Comparison of ENCODE assay signal across 9 cellular contexts in the genomic region with DNA sequence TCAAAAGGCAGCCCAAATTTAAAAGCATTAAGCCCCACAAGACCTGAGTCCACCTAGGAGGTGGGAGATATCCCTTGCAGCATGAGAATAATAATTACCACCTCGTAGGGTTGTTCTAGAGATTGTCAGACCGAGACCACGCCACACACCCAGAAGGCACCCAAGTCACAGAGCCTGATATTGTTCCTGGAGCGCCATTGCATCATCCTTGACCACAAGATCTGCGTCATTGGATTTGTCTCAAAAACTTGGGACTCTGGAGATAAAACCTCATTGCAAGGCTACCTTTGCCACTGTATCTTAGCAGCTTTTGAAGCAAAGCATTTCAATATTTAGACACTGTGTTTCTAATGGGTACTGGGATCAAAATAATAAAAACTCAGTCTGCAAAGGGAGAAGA. TPM values are rescaled to one million over a fixed set of nuclear protein-coding genes. Genes with fewer than 3 reads are reported as not detected.
DNase-seq lines count a peak whose midpoint lies in the region; ATAC-seq and TF ChIP-seq lines count a peak whose summit lies in the region.
"Had no signal": no experiment of that assay in that cellular context is flagged by ENCODE, and none has a peak within 500 bp of the region (broad histone marks: within the 10 kb centered on the region; RNA-seq: fewer than 3 reads in every experiment).

No MANE protein-coding gene starts in this region.

- DNase-seq in T-helper 2 cell treated with Interferon-gamma antibody and Interleukin-4, amounts not matched to agents 5 μg/mL and 100 μg/mL, for 36 hours (ENCODE audit: low spot score), result no peak
- DNase-seq in T-helper 2 cell, result no peak
- DNase-seq in OCI-M1 (lab: John Stamatoyannopoulos, UW), result peak; percentile 76
- peak; percentile 19 for DNase-seq in colonic mucosa
- DNase-seq in stimulated activated effector memory CD8-positive, alpha-beta T cell treated with anti-CD3 and anti-CD28 coated beads, Interleukin-12 subunit alpha, Interleukin-12 subunit beta, amount 100 ng/mL, for 72 hours (ENCODE audit: low spot score in 2 of 2), result no peak
- DNase-seq in tibial nerve (ENCODE audit: low spot score in 2 of 2), result no peak
- no peak for DNase-seq in NCI-H2227 treated with DMSO at 0.1 percent for 48 hours (lab: John Stamatoyannopoulos, UW)
- DNase-seq in HK-2 (ENCODE audit: unreplicated experiment), result no peak

- H3K4me1 ChIP-seq in colonic mucosa, result peaks cover 10% of the 10 kb centered on the region
- H3K4me1 ChIP-seq in tibial nerve, result peaks cover 0 to 11% (median 4%) of the 10 kb centered on the region in 4 donors

- TF ChIP-seq CTCF in colonic mucosa (IDR thresholded peaks at IDR 0.05) (no peak), tibial nerve (IDR thresholded peaks at IDR 0.05) (no peak)

- H3K27me3 Mint-ChIP-seq in T-helper 2 cell treated with Interferon-gamma antibody and Interleukin-4, amounts not matched to agents 5 μg/mL and 100 μg/mL, for 36 hours (ENCODE audit: low read depth), result no peaks in the 10 kb centered on the region

- H3K9me3 ChIP-seq in colonic mucosa, result no peaks in the 10 kb centered on the region
- no peaks in the 10 kb centered on the region for H3K9me3 ChIP-seq in tibial nerve

- peaks cover 33% of the 10 kb centered on the region for H3K4me1 Mint-ChIP-seq in T-helper 2 cell treated with Interferon-gamma antibody and Interleukin-4, amounts not matched to agents 5 μg/mL and 100 μg/mL, for 36 hours (ENCODE audit: low read depth)
- peaks cover 55% of the 10 kb centered on the region for H3K4me1 Mint-ChIP-seq in stimulated activated effector memory CD8-positive, alpha-beta T cell treated with anti-CD3 and anti-CD28 coated beads, Interleukin-12 subunit alpha, Interleukin-12 subunit beta, amount 100 ng/mL, for 72 hours

- TF ChIP-seq EP300 in tibial nerve (IDR thresholded peaks at IDR 0.05), result no peak

- H3K4me3 Mint-ChIP-seq in T-helper 2 cell treated with Interferon-gamma antibody and Interleukin-4, amounts not matched to agents 5 μg/mL and 100 μg/mL, for 36 hours, result peak overlapping the region; percentile 82
- H3K4me3 Mint-ChIP-seq in stimulated activated effector memory CD8-positive, alpha-beta T cell treated with anti-CD3 and anti-CD28 coated beads, Interleukin-12 subunit alpha, Interleukin-12 subunit beta, amount 100 ng/mL, for 72 hours, result peak overlapping the region; percentile 75

- TF ChIP-seq POLR2A in tibial nerve (IDR thresholded peaks at IDR 0.05), result no peak

- no peaks in the 10 kb centered on the region for H3K36me3 Mint-ChIP-seq in T-helper 2 cell treated with Interferon-gamma antibody and Interleukin-4, amounts not matched to agents 5 μg/mL and 100 μg/mL, for 36 hours (ENCODE audit: low read depth)
- H3K36me3 Mint-ChIP-seq in stimulated activated effector memory CD8-positive, alpha-beta T cell treated with anti-CD3 and anti-CD28 coated beads, Interleukin-12 subunit alpha, Interleukin-12 subunit beta, amount 100 ng/mL, for 72 hours, result no peaks in the 10 kb centered on the region

- H3K9me3 Mint-ChIP-seq in T-helper 2 cell treated with Interferon-gamma antibody and Interleukin-4, amounts not matched to agents 5 μg/mL and 100 μg/mL, for 36 hours, result no peaks in the 10 kb centered on the region
- H3K9me3 Mint-ChIP-seq in stimulated activated effector memory CD8-positive, alpha-beta T cell treated with anti-CD3 and anti-CD28 coated beads, Interleukin-12 subunit alpha, Interleukin-12 subunit beta, amount 100 ng/mL, for 72 hours, result peaks cover 3% of the 10 kb centered on the region

- 83 to 87% methylated on average over 5 of the region's 5 CpGs for WGBS in tibial nerve, 2 donors

- ATAC-seq in stimulated activated effector memory CD8-positive, alpha-beta T cell treated with anti-CD3 and anti-CD28 coated beads, Interleukin-12 subunit alpha, Interleukin-12 subunit beta, amount 100 ng/mL, for 72 hours, result no peak

- peak overlapping the region; percentile 91 for H3K27ac Mint-ChIP-seq in T-helper 2 cell treated with Interferon-gamma antibody and Interleukin-4, amounts not matched to agents 5 μg/mL and 100 μg/mL, for 36 hours
- peak overlapping the region; percentile 86 for H3K27ac Mint-ChIP-seq in stimulated activated effector memory CD8-positive, alpha-beta T cell treated with anti-CD3 and anti-CD28 coated beads, Interleukin-12 subunit alpha, Interleukin-12 subunit beta, amount 100 ng/mL, for 72 hours

- H3K36me3 ChIP-seq in colonic mucosa (no peaks in the 10 kb centered on the region), tibial nerve (no peaks in the 10 kb centered on the region)

- H3K27ac ChIP-seq in colonic mucosa, result peak overlapping the region; percentile 94
- peak overlapping the region in 1 of 4 donors; percentile 85 for H3K27ac ChIP-seq in tibial nerve

- peak overlapping the region in 1 of 2 donors; percentile 30 for H3K9ac ChIP-seq in colonic mucosa (ENCODE audit: low read depth in 2 of 2, low read length in 2 of 2)

- intact Hi-C loops in colonic mucosa (cut with DNase I), result no loop called here

- H3K4me3 ChIP-seq in colonic mucosa (no peak overlapping the region), tibial nerve (no peak overlapping the region)
- H3K4me3 ChIP-seq: dorsolateral prefrontal cortex had no signal

- H3K27me3 ChIP-seq in colonic mucosa (no peaks in the 10 kb centered on the region), tibial nerve (no peaks in the 10 kb centered on the region)
- H3K27me3 ChIP-seq: dorsolateral prefrontal cortex had no signal

RNA-seq across cellular contexts. Expression of a gene that starts 29.4 kb away (rescaled TPM):
- total RNA-seq in colonic mucosa (100 to 1,000 TPM; 146 to 153 TPM), tibial nerve (100 to 1,000 TPM in 1 of 4 donors, 10 to 100 TPM in 3; 63.3 to 113 (median 75.9) TPM)

Comparison
In these comparisons a context has a peak if more than half of its experiments do, and no peak if none do; other contexts are left out.
1. DNase-seq: peak in OCI-M1 (single experiment) and colonic mucosa (single experiment); none in T-helper 2 cell treated with Interferon-gamma antibody and Interleukin-4, amounts not matched to agents 5 μg/mL and 100 μg/mL, for 36 hours (single experiment), T-helper 2 cell (0 of 5), stimulated activated effector memory CD8-positive, alpha-beta T cell treated with anti-CD3 and anti-CD28 coated beads, Interleukin-12 subunit alpha, Interleukin-12 subunit beta, amount 100 ng/mL, for 72 hours (0 of 2), tibial nerve (0 of 2), NCI-H2227 treated with DMSO at 0.1 percent for 48 hours (single experiment) and HK-2 (single experiment).